33 cellular contexts compared by ENCODE assay signal in genomic region chr12:109302770-109303169, GRCh38. TPM values are rescaled to one million over a fixed set of nuclear protein-coding genes. Genes with fewer than 3 reads are reported as not detected.
"Had no signal": no experiment of that assay in that cellular context is flagged by ENCODE, and none has a peak within 500 bp of the region (broad histone marks: within the 10 kb centered on the region; RNA-seq: fewer than 3 reads in every experiment).

No MANE protein-coding gene starts in this region.

- H3K9me3 ChIP-seq: esophagus squamous epithelium, heart right ventricle, left ventricle myocardium inferior, lower lobe of right lung, ovary, stomach, thyroid gland had no signal

- H3K9me3 Mint-ChIP-seq: naive thymus-derived CD8-positive, alpha-beta T cell; nephron progenitor cell; stimulated activated effector memory CD8-positive, alpha-beta T cell treated with anti-CD3 and anti-CD28 coated beads, Interleukin-12 subunit alpha, Interleukin-12 subunit beta, amount 100 ng/mL, for 72 hours had no signal

- ATAC-seq: heart right ventricle; left cardiac atrium; lower lobe of right lung; naive thymus-derived CD8-positive, alpha-beta T cell; sciatic nerve; stimulated activated effector memory CD8-positive, alpha-beta T cell treated with anti-CD3 and anti-CD28 coated beads, Interleukin-12 subunit alpha, Interleukin-12 subunit beta, amount 100 ng/mL, for 72 hours had no signal

- H3K27ac Mint-ChIP-seq: naive thymus-derived CD8-positive, alpha-beta T cell; nephron progenitor cell; progenitor cell of endocrine pancreas; stimulated activated effector memory CD8-positive, alpha-beta T cell treated with anti-CD3 and anti-CD28 coated beads, Interleukin-12 subunit alpha, Interleukin-12 subunit beta, amount 100 ng/mL, for 72 hours had no signal

- H3K4me3 ChIP-seq: coronary artery, esophagus squamous epithelium, heart right ventricle, left ventricle myocardium inferior, lower lobe of right lung, ovary, smooth muscle cell, stomach, thyroid gland had no signal

- H3K36me3 ChIP-seq: esophagus squamous epithelium, heart right ventricle, left ventricle myocardium inferior, lower lobe of right lung, ovary, stomach, thyroid gland had no signal

- H3K4me1 ChIP-seq: heart right ventricle, left ventricle myocardium inferior, lower lobe of right lung, stomach, thyroid gland had no signal

- FAIRE-seq: endothelial cell of umbilical vein, islet of Langerhans had no signal

- H3K4me1 Mint-ChIP-seq: stimulated activated effector memory CD8-positive, alpha-beta T cell treated with anti-CD3 and anti-CD28 coated beads, Interleukin-12 subunit alpha, Interleukin-12 subunit beta, amount 100 ng/mL, for 72 hours had no signal

- H3K27ac ChIP-seq: coronary artery, esophagus squamous epithelium, heart right ventricle, left ventricle myocardium inferior, lower lobe of right lung, ovary, stomach, thyroid gland had no signal

- DNase-seq: effector memory CD4-positive, alpha-beta T cell; esophagus squamous epithelium; foreskin melanocyte; glutamatergic neuron; heart right ventricle; hippocampal formation; left cardiac atrium; left ventricle myocardium inferior; lower lobe of right lung; naive thymus-derived CD8-positive, alpha-beta T cell; nephron progenitor cell; occipital lobe; ovary; stimulated activated CD4-positive, alpha-beta T cell treated with anti-CD3 and anti-CD28 coated beads, Interleukin-12 subunit alpha, Interleukin-12 subunit beta, amount 100 ng/mL, for 4 hours; stimulated activated CD4-positive, alpha-beta T cell treated with anti-CD3 and anti-CD28 coated beads, Interleukin-1b, Interleukin-23, amount 100 ng/mL, for 48 hours; stimulated activated CD4-positive, alpha-beta T cell treated with anti-CD3 and anti-CD28 coated beads, Interleukin-4, amount 100 ng/mL, for 24 hours; stimulated activated naive CD4-positive, alpha-beta T cell treated with Interleukin-2 at 50 U/mL for 16 hours; stomach; thyroid gland; trophoblast cell had no signal

- H3K36me3 Mint-ChIP-seq: naive thymus-derived CD8-positive, alpha-beta T cell; stimulated activated effector memory CD8-positive, alpha-beta T cell treated with anti-CD3 and anti-CD28 coated beads, Interleukin-12 subunit alpha, Interleukin-12 subunit beta, amount 100 ng/mL, for 72 hours had no signal

- H3K4me2 ChIP-seq: smooth muscle cell had no signal

- H3K27me3 ChIP-seq: ovary, thyroid gland had no signal

- H3K4me3 Mint-ChIP-seq: naive thymus-derived CD8-positive, alpha-beta T cell; nephron progenitor cell; stimulated activated effector memory CD8-positive, alpha-beta T cell treated with anti-CD3 and anti-CD28 coated beads, Interleukin-12 subunit alpha, Interleukin-12 subunit beta, amount 100 ng/mL, for 72 hours had no signal

RNA-seq across cellular contexts. Expression of gene FOXN4, which starts 6.3 kb away (rescaled TPM):
- total RNA-seq: dermis blood vessel endothelial cell; endothelial cell of umbilical vein; esophagus squamous epithelium; kidney epithelial cell; left cardiac atrium; left ventricle myocardium inferior; lower lobe of right lung; mesenteric fat pad; myocyte; naive thymus-derived CD8-positive, alpha-beta T cell; sciatic nerve; smooth muscle cell; stomach; subcutaneous adipose tissue; thyroid gland; urinary bladder had no signal
- polyA plus RNA-seq: endothelial cell of umbilical vein, heart right ventricle, smooth muscle cell, stomach, urinary bladder had no signal

RNA-seq across cellular contexts. Expression of gene MYO1H, which starts 44.9 kb away (rescaled TPM):
- total RNA-seq: dermis blood vessel endothelial cell; endothelial cell of umbilical vein; kidney epithelial cell; myocyte; naive thymus-derived CD8-positive, alpha-beta T cell; sciatic nerve; stomach; urinary bladder had no signal
- polyA plus RNA-seq: endothelial cell of umbilical vein; naive thymus-derived CD8-positive, alpha-beta T cell; urinary bladder had no signal
